ENCODE assay signal across 9 cellular contexts in genomic region chr4:87853108-87853507, GRCh38. TPM values are rescaled to one million over a fixed set of nuclear protein-coding genes. Genes with fewer than 3 reads are reported as not detected.
DNase-seq lines count a peak whose midpoint lies in the region; TF ChIP-seq lines count a peak whose summit lies in the region.
"Had no signal": no experiment of that assay in that cellular context is flagged by ENCODE, and none has a peak within 500 bp of the region (broad histone marks: within the 10 kb centered on the region; RNA-seq: fewer than 3 reads in every experiment).

No MANE protein-coding gene starts in this region.

- DNase-seq in AG20443 (ENCODE audit: low spot score) = peak; percentile 40
- peak; percentile 45 for DNase-seq in GM13977 (ENCODE audit: low spot score)
- peak; percentile 21 for DNase-seq in NCI-H748 (lab: John Stamatoyannopoulos, UW; ENCODE audit: unreplicated experiment)
- peak; percentile 34 to 47 for DNase-seq in dermis microvascular lymphatic vessel endothelial cell (ENCODE audit: low read depth in 2 of 2)
- DNase-seq in neural crest cell (ENCODE audit: low read depth, low spot score) = no peak
- no peak for DNase-seq in ovary
- no peak for DNase-seq in activated T-cell treated with anti-CD3 and anti-CD28 coated beads, Interleukin-2, amount 50 U/mL, for 24 hours
- DNase-seq in activated gamma-delta T cell treated with Interleukin-2 at 50 U/mL for 16 hours = no peak

- WGBS in ovary, 3 donors = 0 to 1% (median 0%) methylated on average over 3 of the region's 3 CpGs

- H3K36me3 ChIP-seq in ovary = no peaks in the 10 kb centered on the region

- peaks cover 33% of the 10 kb centered on the region for H3K4me1 Mint-ChIP-seq in neural crest cell
- peaks cover 12% of the 10 kb centered on the region for H3K4me1 Mint-ChIP-seq in activated T-cell treated with anti-CD3 and anti-CD28 coated beads, Interleukin-2, amount 50 U/mL, for 24 hours (ENCODE audit: low read depth)

- no peaks in the 10 kb centered on the region for H3K36me3 Mint-ChIP-seq in neural crest cell (ENCODE audit: low read depth)
- no peaks in the 10 kb centered on the region for H3K36me3 Mint-ChIP-seq in activated T-cell treated with anti-CD3 and anti-CD28 coated beads, Interleukin-2, amount 50 U/mL, for 24 hours (ENCODE audit: low read depth)

- no peak for TF ChIP-seq EP300 in ovary (IDR thresholded peaks at IDR 0.05)

- H3K4me3 ChIP-seq in ovary = no peak overlapping the region

- no peaks in the 10 kb centered on the region for H3K4me1 ChIP-seq in ovary (ENCODE audit: insufficient read depth)

- H3K27ac ChIP-seq in ovary = no peak overlapping the region

- peak; percentile 50 for TF ChIP-seq CTCF in GM13977 (IDR thresholded peaks at IDR 0.05; ENCODE audit: extremely low read depth, insufficient read depth, missing control alignments)
- TF ChIP-seq CTCF in neural crest cell (conservative IDR thresholded peaks at IDR 0.05) = peak; percentile 74
- TF ChIP-seq CTCF in ovary (IDR thresholded peaks at IDR 0.05) = peak in 1 of 3 donors; percentile 48

- H3K27ac Mint-ChIP-seq in neural crest cell (ENCODE audit: unreplicated experiment) = peak overlapping the region; percentile 54
- no peak overlapping the region for H3K27ac Mint-ChIP-seq in activated T-cell treated with anti-CD3 and anti-CD28 coated beads, Interleukin-2, amount 50 U/mL, for 24 hours

- no peak overlapping the region for H3K4me3 Mint-ChIP-seq in neural crest cell
- no peak overlapping the region for H3K4me3 Mint-ChIP-seq in activated T-cell treated with anti-CD3 and anti-CD28 coated beads, Interleukin-2, amount 50 U/mL, for 24 hours

- no peaks in the 10 kb centered on the region for H3K9me3 Mint-ChIP-seq in neural crest cell
- H3K9me3 Mint-ChIP-seq in activated T-cell treated with anti-CD3 and anti-CD28 coated beads, Interleukin-2, amount 50 U/mL, for 24 hours = no peaks in the 10 kb centered on the region

- no peaks in the 10 kb centered on the region for H3K27me3 Mint-ChIP-seq in neural crest cell (ENCODE audit: low read depth)
- peaks cover 7% of the 10 kb centered on the region for H3K27me3 Mint-ChIP-seq in activated T-cell treated with anti-CD3 and anti-CD28 coated beads, Interleukin-2, amount 50 U/mL, for 24 hours

- intact Hi-C loops in ovary (cut with DNase I) = loop anchor here in 1 of 4 donors (5.0 to 10.0 kb wide), 2 partner anchors 119 to 362 kb away; no protein-coding TSS in a partner anchor

- H3K9me3 ChIP-seq in ovary = no peaks in the 10 kb centered on the region

- in situ Hi-C loops in GM13977 (cut with MboI; ENCODE audit: low pct_unique_long_range_greater_than_20kb, low sequenced_read_pairs, unreplicated experiment) = loop anchor here (10.0 kb wide), 1 partner anchor 362 kb away; no protein-coding TSS in a partner anchor

- no peak for TF ChIP-seq POLR2A in ovary (IDR thresholded peaks at IDR 0.05)

- no peaks in the 10 kb centered on the region for H3K27me3 ChIP-seq in ovary

RNA-seq across cellular contexts. Expression of gene MEPE, which starts 20.3 kb away (rescaled TPM):
- total RNA-seq in dermis microvascular lymphatic vessel endothelial cell = not detected in 2 replicates
- not detected in 2 replicates for total RNA-seq in neural crest cell
- under 1 TPM in 1 of 7 donors, not detected in 6; 0.11 TPM for total RNA-seq in ovary
- not detected for polyA plus RNA-seq in ovary
- polyA plus RNA-seq: esophagus had no signal

RNA-seq across cellular contexts. Expression of gene IBSP, which starts 53.8 kb away (rescaled TPM):
- total RNA-seq in dermis microvascular lymphatic vessel endothelial cell = not detected in 2 replicates
- not detected in 2 replicates for total RNA-seq in neural crest cell
- not detected for total RNA-seq in ovary
- polyA plus RNA-seq in ovary = not detected
- polyA plus RNA-seq: esophagus had no signal

Comparison
In these comparisons a context has a peak if more than half of its experiments do, and no peak if none do; other contexts are left out.
1. DNase-seq: peak in AG20443 (single experiment), GM13977 (single experiment), NCI-H748 (single experiment) and dermis microvascular lymphatic vessel endothelial cell (2 of 2); none in neural crest cell (single experiment), ovary (0 of 5), activated T-cell treated with anti-CD3 and anti-CD28 coated beads, Interleukin-2, amount 50 U/mL, for 24 hours (single experiment) and activated gamma-delta T cell treated with Interleukin-2 at 50 U/mL for 16 hours (single experiment).